ENCODE assay signal across 9 cellular contexts in genomic region chr17:74274060-74274702, GRCh38. TPM values are rescaled to one million over a fixed set of nuclear protein-coding genes. Genes with fewer than 3 reads are reported as not detected.
DNase-seq lines count a peak whose midpoint lies in the region; ATAC-seq and TF ChIP-seq lines count a peak whose summit lies in the region.
"Had no signal": no experiment of that assay in that cellular context is flagged by ENCODE, and none has a peak within 500 bp of the region (broad histone marks: within the 10 kb centered on the region; RNA-seq: fewer than 3 reads in every experiment).

Gene DNAI2, plus strand, starts transcription at chr17:74274234. Its CDS starts 7,584 bp downstream, at chr17:74281818.

- TF ChIP-seq CTCF in SK-N-SH (IDR thresholded peaks at IDR 0.05): no peak

- peaks cover 30 to 37% of the 10 kb centered on the region in 2 donors for H3K4me1 Mint-ChIP-seq in effector memory CD8-positive, alpha-beta T cell (ENCODE audit: low read depth in 2 of 2)
- H3K4me1 Mint-ChIP-seq in stimulated activated effector memory CD8-positive, alpha-beta T cell treated with anti-CD3 and anti-CD28 coated beads, Interleukin-12 subunit alpha, Interleukin-12 subunit beta, amount 100 ng/mL, for 72 hours: peaks cover 35% of the 10 kb centered on the region

- WGBS in SK-N-SH (ENCODE audit: low lambda C conversion rate): 28% methylated on average over 32 of the region's 32 CpGs

- no peak within 1 kb of the TSS for H3K27ac ChIP-seq in SK-N-SH (ENCODE audit: low read depth in 2 of 2, low read length in 1 of 2)

- peak within 1 kb of the TSS; percentile 80 to 86 for H3K4me3 Mint-ChIP-seq in effector memory CD8-positive, alpha-beta T cell
- peak within 1 kb of the TSS; percentile 72 for H3K4me3 Mint-ChIP-seq in stimulated activated effector memory CD8-positive, alpha-beta T cell treated with anti-CD3 and anti-CD28 coated beads, Interleukin-12 subunit alpha, Interleukin-12 subunit beta, amount 100 ng/mL, for 72 hours

- H3K27me3 Mint-ChIP-seq in effector memory CD8-positive, alpha-beta T cell: peaks cover 6 to 7% of the 10 kb centered on the region in 2 donors

- no peak within 1 kb of the TSS for H2AFZ ChIP-seq in SK-N-SH (ENCODE audit: low read depth)

- no peak within 1 kb of the TSS for H3K4me2 ChIP-seq in SK-N-SH

- no peaks in the 10 kb centered on the region for H4K20me1 ChIP-seq in SK-N-SH (ENCODE audit: insufficient read depth)

- H3K4me1 ChIP-seq in SK-N-SH (ENCODE audit: control insufficient read depth in 1 of 2, insufficient read depth in 2 of 2, low read depth in 1 of 2, low read length in 1 of 2): no peaks in the 10 kb centered on the region
- peaks cover 31% of the 10 kb centered on the region for H3K4me1 ChIP-seq in NT2/D1 (ENCODE audit: insufficient read depth, insufficient read length)

- CTCF ChIA-PET in SK-N-SH (lab: Yijun Ruan, JAX): interaction anchor here (0.6 kb wide), 1 partner anchor 207 kb away, joined by 3 read pairs; no protein-coding TSS in a partner anchor

- DNase-seq in SK-N-SH: peak; percentile 74
- DNase-seq in NT2/D1 (ENCODE audit: low read depth, low spot score): no peak
- DNase-seq in effector memory CD8-positive, alpha-beta T cell: no peak
- no peak for DNase-seq in stimulated activated effector memory CD8-positive, alpha-beta T cell treated with anti-CD3 and anti-CD28 coated beads, Interleukin-12 subunit alpha, Interleukin-12 subunit beta, amount 100 ng/mL, for 72 hours (ENCODE audit: low spot score in 2 of 2)

- H3K27me3 ChIP-seq in SK-N-SH (ENCODE audit: insufficient read depth): no peaks in the 10 kb centered on the region
- H3K27me3 ChIP-seq in NT2/D1 (ENCODE audit: insufficient read depth, insufficient read length): peaks cover 12% of the 10 kb centered on the region

- no peak for TF ChIP-seq EP300 in SK-N-SH (IDR thresholded peaks at IDR 0.05; ENCODE audit: borderline replicate concordance in 1 of 2, low read depth in 1 of 2, low read length in 1 of 2)

- H3F3A ChIP-seq in SK-N-SH (replicated peaks; ENCODE audit: insufficient read depth): no peaks in the 10 kb centered on the region

- no peaks in the 10 kb centered on the region for H3K36me3 ChIP-seq in SK-N-SH (replicated peaks in 1 of 2; ENCODE audit: control insufficient read depth in 1 of 2, insufficient read depth in 2 of 2, low read length in 1 of 2)
- H3K36me3 ChIP-seq in NT2/D1 (ENCODE audit: insufficient read depth, insufficient read length, low read length): no peaks in the 10 kb centered on the region

- H3K9me3 ChIP-seq in SK-N-SH (no peaks in the 10 kb centered on the region), NT2/D1 (ENCODE audit: insufficient read depth, low read length) (no peaks in the 10 kb centered on the region)

- peaks cover 10% of the 10 kb centered on the region for H3K36me3 Mint-ChIP-seq in effector memory CD8-positive, alpha-beta T cell (ENCODE audit: insufficient read depth)
- peaks cover 6% of the 10 kb centered on the region for H3K36me3 Mint-ChIP-seq in stimulated activated effector memory CD8-positive, alpha-beta T cell treated with anti-CD3 and anti-CD28 coated beads, Interleukin-12 subunit alpha, Interleukin-12 subunit beta, amount 100 ng/mL, for 72 hours

- H3K9me2 ChIP-seq in SK-N-SH: no peaks in the 10 kb centered on the region

- H3K79me2 ChIP-seq in SK-N-SH (ENCODE audit: insufficient read depth): no peaks in the 10 kb centered on the region

- no peak for TF ChIP-seq RAD21 in SK-N-SH (IDR thresholded peaks at IDR 0.05; ENCODE audit: low read length)

- H3K9ac ChIP-seq in SK-N-SH (no peak within 1 kb of the TSS), NT2/D1 (ENCODE audit: insufficient read length, low read depth) (peak within 1 kb of the TSS; percentile 7)

- H3K4me3 ChIP-seq in SK-N-SH (ENCODE audit: low read depth in 2 of 2, low read length in 1 of 2) (no peak within 1 kb of the TSS), NT2/D1 (ENCODE audit: insufficient read length, low read depth) (no peak within 1 kb of the TSS)

- no peaks in the 10 kb centered on the region for H3K9me3 Mint-ChIP-seq in effector memory CD8-positive, alpha-beta T cell
- no peaks in the 10 kb centered on the region for H3K9me3 Mint-ChIP-seq in stimulated activated effector memory CD8-positive, alpha-beta T cell treated with anti-CD3 and anti-CD28 coated beads, Interleukin-12 subunit alpha, Interleukin-12 subunit beta, amount 100 ng/mL, for 72 hours

- peak within 1 kb of the TSS; percentile 91 to 96 for H3K27ac Mint-ChIP-seq in effector memory CD8-positive, alpha-beta T cell
- H3K27ac Mint-ChIP-seq in stimulated activated effector memory CD8-positive, alpha-beta T cell treated with anti-CD3 and anti-CD28 coated beads, Interleukin-12 subunit alpha, Interleukin-12 subunit beta, amount 100 ng/mL, for 72 hours: peak within 1 kb of the TSS; percentile 85

- ATAC-seq in SK-N-SH treated with all-trans-retinoic acid at 6 μM for 48 hours: no peak
- peak; percentile 65 for ATAC-seq in effector memory CD8-positive, alpha-beta T cell (replicated peaks)
- ATAC-seq in stimulated activated effector memory CD8-positive, alpha-beta T cell treated with anti-CD3 and anti-CD28 coated beads, Interleukin-12 subunit alpha, Interleukin-12 subunit beta, amount 100 ng/mL, for 72 hours: peak; percentile 46
- ATAC-seq in HG02885 (IDR thresholded peaks at IDR 0.05; ENCODE audit: poor library complexity, unreplicated experiment): no peak
- ATAC-seq in HG02642 (IDR thresholded peaks at IDR 0.05; ENCODE audit: poor library complexity, unreplicated experiment): no peak
- ATAC-seq in GM18907 (IDR thresholded peaks at IDR 0.05; ENCODE audit: unreplicated experiment): no peak

- POLR2A ChIA-PET in SK-N-SH (lab: Yijun Ruan, JAX): no interaction called here

TF ChIP-seq in SK-N-SH, 30 proteins besides CTCF, POLR2A, EP300 and RAD21:
- TF ChIP-seq USF1 (IDR thresholded peaks at IDR 0.05; ENCODE audit: borderline replicate concordance, low read depth): peak; percentile 17; the same call in 1 of the 2 replicates
- no peak for TF ChIP-seq PBX3 (IDR thresholded peaks at IDR 0.05)

TF ChIP-seq in SK-N-SH treated with all-trans-retinoic acid at 6 μM for 48 hours, 23 proteins besides CTCF, POLR2A, EP300 and RAD21:
- TF ChIP-seq ZNF565 (CRISPR knock-in tag; conservative IDR thresholded peaks at IDR 0.05; ENCODE audit: low read depth): no peak
- no peak for TF ChIP-seq ZFP30 (CRISPR knock-in tag; IDR thresholded peaks at IDR 0.05)
- TF ChIP-seq ZFP3 (CRISPR knock-in tag; IDR thresholded peaks at IDR 0.05): no peak
- TF ChIP-seq CREB5 (CRISPR knock-in tag; IDR thresholded peaks at IDR 0.05; ENCODE audit: low read depth): no peak
- no peak for TF ChIP-seq ZNF70 (CRISPR knock-in tag; IDR thresholded peaks at IDR 0.05)
- TF ChIP-seq ZNF8 (CRISPR knock-in tag; IDR thresholded peaks at IDR 0.05): no peak

RNA-seq across cellular contexts. Expression of gene DNAI2, which starts in this region (rescaled TPM):
- not detected in 2 replicates for polyA plus RNA-seq in SK-N-SH (2012; rRNA removed)
- not detected in 2 replicates for polyA plus RNA-seq in SK-N-SH (2012; cell fraction: cytosol; rRNA removed)
- polyA plus RNA-seq in SK-N-SH (2012; cell fraction: nucleus; rRNA removed): not detected in 2 replicates
- polyA plus RNA-seq: AG04450 had no signal

Comparison
In these comparisons a context has a peak if more than half of its experiments do, and no peak if none do; other contexts are left out.
1. Peak in DNase-seq in SK-N-SH; RNA of the gene not detected or under 1 TPM.
2. ATAC-seq: peak in effector memory CD8-positive, alpha-beta T cell (single experiment) and stimulated activated effector memory CD8-positive, alpha-beta T cell treated with anti-CD3 and anti-CD28 coated beads, Interleukin-12 subunit alpha, Interleukin-12 subunit beta, amount 100 ng/mL, for 72 hours (single experiment); none in SK-N-SH treated with all-trans-retinoic acid at 6 μM for 48 hours (single experiment), HG02885 (single experiment), HG02642 (single experiment) and GM18907 (single experiment).